1 cellular context compared by ENCODE assay signal in the genomic region with DNA sequence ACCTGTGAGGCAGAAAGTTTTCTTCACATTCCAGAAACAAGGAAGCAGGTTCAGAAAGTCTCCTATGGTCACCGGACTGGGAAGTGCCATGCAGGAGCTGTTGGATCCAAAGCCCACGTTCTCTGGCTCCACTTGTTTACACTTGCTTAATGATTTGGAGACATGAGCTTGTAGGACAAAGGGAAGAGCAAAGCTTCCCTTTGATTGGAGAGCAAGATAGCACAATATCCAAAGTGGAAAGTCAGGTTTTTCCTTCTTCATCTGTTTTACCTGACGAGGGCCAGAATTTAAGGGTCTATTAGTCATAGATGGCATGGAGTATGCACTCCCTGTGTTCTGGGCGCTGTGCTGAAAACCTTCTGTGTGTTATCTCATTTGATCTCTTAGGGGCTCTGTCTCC.
TF ChIP-seq lines count a peak whose summit lies in the region.

No MANE protein-coding gene starts in this region.

TF ChIP-seq in GM23338, 12 proteins besides CTCF, POLR2A, EP300 and RAD21:
- TF ChIP-seq, protein P1, sequence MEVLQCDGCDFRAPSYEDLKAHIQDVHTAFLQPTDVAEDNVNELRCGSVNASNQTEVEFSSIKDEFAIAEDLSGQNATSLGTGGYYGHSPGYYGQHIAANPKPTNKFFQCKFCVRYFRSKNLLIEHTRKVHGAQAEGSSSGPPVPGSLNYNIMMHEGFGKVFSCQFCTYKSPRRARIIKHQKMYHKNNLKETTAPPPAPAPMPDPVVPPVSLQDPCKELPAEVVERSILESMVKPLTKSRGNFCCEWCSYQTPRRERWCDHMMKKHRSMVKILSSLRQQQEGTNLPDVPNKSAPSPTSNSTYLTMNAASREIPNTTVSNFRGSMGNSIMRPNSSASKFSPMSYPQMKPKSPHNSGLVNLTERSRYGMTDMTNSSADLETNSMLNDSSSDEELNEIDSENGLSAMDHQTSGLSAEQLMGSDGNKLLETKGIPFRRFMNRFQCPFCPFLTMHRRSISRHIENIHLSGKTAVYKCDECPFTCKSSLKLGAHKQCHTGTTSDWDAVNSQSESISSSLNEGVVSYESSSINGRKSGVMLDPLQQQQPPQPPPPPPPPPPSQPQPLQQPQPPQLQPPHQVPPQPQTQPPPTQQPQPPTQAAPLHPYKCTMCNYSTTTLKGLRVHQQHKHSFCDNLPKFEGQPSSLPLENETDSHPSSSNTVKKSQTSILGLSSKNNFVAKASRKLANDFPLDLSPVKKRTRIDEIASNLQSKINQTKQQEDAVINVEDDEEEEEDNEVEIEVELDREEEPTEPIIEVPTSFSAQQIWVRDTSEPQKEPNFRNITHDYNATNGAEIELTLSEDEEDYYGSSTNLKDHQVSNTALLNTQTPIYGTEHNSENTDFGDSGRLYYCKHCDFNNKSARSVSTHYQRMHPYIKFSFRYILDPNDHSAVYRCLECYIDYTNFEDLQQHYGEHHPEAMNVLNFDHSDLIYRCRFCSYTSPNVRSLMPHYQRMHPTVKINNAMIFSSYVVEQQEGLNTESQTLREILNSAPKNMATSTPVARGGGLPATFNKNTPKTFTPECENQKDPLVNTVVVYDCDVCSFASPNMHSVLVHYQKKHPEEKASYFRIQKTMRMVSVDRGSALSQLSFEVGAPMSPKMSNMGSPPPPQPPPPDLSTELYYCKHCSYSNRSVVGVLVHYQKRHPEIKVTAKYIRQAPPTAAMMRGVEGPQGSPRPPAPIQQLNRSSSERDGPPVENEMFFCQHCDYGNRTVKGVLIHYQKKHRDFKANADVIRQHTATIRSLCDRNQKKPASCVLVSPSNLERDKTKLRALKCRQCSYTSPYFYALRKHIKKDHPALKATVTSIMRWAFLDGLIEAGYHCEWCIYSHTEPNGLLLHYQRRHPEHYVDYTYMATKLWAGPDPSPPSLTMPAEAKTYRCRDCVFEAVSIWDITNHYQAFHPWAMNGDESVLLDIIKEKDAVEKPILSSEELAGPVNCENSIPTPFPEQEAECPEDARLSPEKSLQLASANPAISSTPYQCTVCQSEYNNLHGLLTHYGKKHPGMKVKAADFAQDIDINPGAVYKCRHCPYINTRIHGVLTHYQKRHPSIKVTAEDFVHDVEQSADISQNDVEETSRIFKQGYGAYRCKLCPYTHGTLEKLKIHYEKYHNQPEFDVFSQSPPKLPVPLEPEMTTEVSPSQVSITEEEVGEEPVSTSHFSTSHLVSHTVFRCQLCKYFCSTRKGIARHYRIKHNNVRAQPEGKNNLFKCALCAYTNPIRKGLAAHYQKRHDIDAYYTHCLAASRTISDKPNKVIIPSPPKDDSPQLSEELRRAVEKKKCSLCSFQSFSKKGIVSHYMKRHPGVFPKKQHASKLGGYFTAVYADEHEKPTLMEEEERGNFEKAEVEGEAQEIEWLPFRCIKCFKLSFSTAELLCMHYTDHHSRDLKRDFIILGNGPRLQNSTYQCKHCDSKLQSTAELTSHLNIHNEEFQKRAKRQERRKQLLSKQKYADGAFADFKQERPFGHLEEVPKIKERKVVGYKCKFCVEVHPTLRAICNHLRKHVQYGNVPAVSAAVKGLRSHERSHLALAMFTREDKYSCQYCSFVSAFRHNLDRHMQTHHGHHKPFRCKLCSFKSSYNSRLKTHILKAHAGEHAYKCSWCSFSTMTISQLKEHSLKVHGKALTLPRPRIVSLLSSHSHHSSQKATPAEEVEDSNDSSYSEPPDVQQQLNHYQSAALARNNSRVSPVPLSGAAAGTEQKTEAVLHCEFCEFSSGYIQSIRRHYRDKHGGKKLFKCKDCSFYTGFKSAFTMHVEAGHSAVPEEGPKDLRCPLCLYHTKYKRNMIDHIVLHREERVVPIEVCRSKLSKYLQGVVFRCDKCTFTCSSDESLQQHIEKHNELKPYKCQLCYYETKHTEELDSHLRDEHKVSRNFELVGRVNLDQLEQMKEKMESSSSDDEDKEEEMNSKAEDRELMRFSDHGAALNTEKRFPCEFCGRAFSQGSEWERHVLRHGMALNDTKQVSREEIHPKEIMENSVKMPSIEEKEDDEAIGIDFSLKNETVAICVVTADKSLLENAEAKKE (CRISPR knock-in tag; IDR thresholded peaks at IDR 0.05), result no peak
- no peak for TF ChIP-seq ETS1 (IDR thresholded peaks at IDR 0.05)
- no peak for TF ChIP-seq POLR2AphosphoS5 (IDR thresholded peaks at IDR 0.05; ENCODE audit: low read depth)
- TF ChIP-seq JUNB (IDR thresholded peaks at IDR 0.05; ENCODE audit: unreplicated experiment), result no peak
- no peak for TF ChIP-seq NANOG (IDR thresholded peaks at IDR 0.05; ENCODE audit: borderline replicate concordance)
- TF ChIP-seq STAT1 (IDR thresholded peaks at IDR 0.05; ENCODE audit: unreplicated experiment), result no peak
- TF ChIP-seq, protein P2, sequence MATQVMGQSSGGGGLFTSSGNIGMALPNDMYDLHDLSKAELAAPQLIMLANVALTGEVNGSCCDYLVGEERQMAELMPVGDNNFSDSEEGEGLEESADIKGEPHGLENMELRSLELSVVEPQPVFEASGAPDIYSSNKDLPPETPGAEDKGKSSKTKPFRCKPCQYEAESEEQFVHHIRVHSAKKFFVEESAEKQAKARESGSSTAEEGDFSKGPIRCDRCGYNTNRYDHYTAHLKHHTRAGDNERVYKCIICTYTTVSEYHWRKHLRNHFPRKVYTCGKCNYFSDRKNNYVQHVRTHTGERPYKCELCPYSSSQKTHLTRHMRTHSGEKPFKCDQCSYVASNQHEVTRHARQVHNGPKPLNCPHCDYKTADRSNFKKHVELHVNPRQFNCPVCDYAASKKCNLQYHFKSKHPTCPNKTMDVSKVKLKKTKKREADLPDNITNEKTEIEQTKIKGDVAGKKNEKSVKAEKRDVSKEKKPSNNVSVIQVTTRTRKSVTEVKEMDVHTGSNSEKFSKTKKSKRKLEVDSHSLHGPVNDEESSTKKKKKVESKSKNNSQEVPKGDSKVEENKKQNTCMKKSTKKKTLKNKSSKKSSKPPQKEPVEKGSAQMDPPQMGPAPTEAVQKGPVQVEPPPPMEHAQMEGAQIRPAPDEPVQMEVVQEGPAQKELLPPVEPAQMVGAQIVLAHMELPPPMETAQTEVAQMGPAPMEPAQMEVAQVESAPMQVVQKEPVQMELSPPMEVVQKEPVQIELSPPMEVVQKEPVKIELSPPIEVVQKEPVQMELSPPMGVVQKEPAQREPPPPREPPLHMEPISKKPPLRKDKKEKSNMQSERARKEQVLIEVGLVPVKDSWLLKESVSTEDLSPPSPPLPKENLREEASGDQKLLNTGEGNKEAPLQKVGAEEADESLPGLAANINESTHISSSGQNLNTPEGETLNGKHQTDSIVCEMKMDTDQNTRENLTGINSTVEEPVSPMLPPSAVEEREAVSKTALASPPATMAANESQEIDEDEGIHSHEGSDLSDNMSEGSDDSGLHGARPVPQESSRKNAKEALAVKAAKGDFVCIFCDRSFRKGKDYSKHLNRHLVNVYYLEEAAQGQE (IDR thresholded peaks at IDR 0.05; ENCODE audit: unreplicated experiment), result no peak
